Comparison of ENCODE assay signal across 18 cellular contexts in genomic region chr17:70091005-70091568, GRCh38.
"Had no signal": no experiment of that assay in that cellular context is flagged by ENCODE, and none has a peak within 500 bp of the region (broad histone marks: within the 10 kb centered on the region; RNA-seq: fewer than 3 reads in every experiment).

No MANE protein-coding gene starts in this region.

- H3K36me3 Mint-ChIP-seq: activated naive CD8-positive, alpha-beta T cell treated with anti-CD3 and anti-CD28 coated beads, Interleukin-2, amount 10 ng/mL, durations not matched to agents 7 days and 5 days; mesothelial cell of epicardium; natural killer cell had no signal

- H3K4me1 ChIP-seq: colonic mucosa, esophagus squamous epithelium, gastrocnemius medialis had no signal

- H3K4me3 Mint-ChIP-seq: activated CD4-positive, alpha-beta T cell treated with anti-CD3 and anti-CD28 coated beads, Interleukin-2, amount 10 ng/mL, durations not matched to agents 7 days and 5 days; activated CD8-positive, alpha-beta T cell treated with anti-CD3 and anti-CD28 coated beads, Interleukin-2, amount 10 ng/mL, durations not matched to agents 7 days and 5 days; activated naive CD4-positive, alpha-beta T cell treated with anti-CD3 and anti-CD28 coated beads for 36 hours; activated naive CD8-positive, alpha-beta T cell treated with anti-CD3 and anti-CD28 coated beads, Interleukin-2, amount 10 ng/mL, durations not matched to agents 7 days and 5 days; mesothelial cell of epicardium; natural killer cell had no signal

- H3K4me1 Mint-ChIP-seq: activated CD4-positive, alpha-beta T cell treated with anti-CD3 and anti-CD28 coated beads, Interleukin-2, amount 10 ng/mL, durations not matched to agents 7 days and 5 days; activated naive CD8-positive, alpha-beta T cell treated with anti-CD3 and anti-CD28 coated beads, Interleukin-2, amount 10 ng/mL, durations not matched to agents 7 days and 5 days; natural killer cell had no signal

- H3K27ac ChIP-seq: colonic mucosa, dorsolateral prefrontal cortex, esophagus squamous epithelium, gastrocnemius medialis, prostate gland had no signal

- H3K27me3 ChIP-seq: colonic mucosa, dorsolateral prefrontal cortex, esophagus squamous epithelium, gastrocnemius medialis had no signal

- H3K4me3 ChIP-seq: colonic mucosa, dorsolateral prefrontal cortex, esophagus squamous epithelium, gastrocnemius medialis, prostate gland had no signal

- ATAC-seq: activated CD8-positive, alpha-beta T cell treated with anti-CD3 and anti-CD28 coated beads, Interleukin-2, amount 10 ng/mL, durations not matched to agents 7 days and 5 days; gastrocnemius medialis; left ventricle myocardium superior had no signal

- H3K9me3 Mint-ChIP-seq: activated CD4-positive, alpha-beta T cell treated with anti-CD3 and anti-CD28 coated beads, Interleukin-2, amount 10 ng/mL, durations not matched to agents 7 days and 5 days; activated naive CD4-positive, alpha-beta T cell treated with anti-CD3 and anti-CD28 coated beads for 36 hours; activated naive CD8-positive, alpha-beta T cell treated with anti-CD3 and anti-CD28 coated beads, Interleukin-2, amount 10 ng/mL, durations not matched to agents 7 days and 5 days; mesothelial cell of epicardium had no signal

- H3K27ac Mint-ChIP-seq: activated CD4-positive, alpha-beta T cell treated with anti-CD3 and anti-CD28 coated beads, Interleukin-2, amount 10 ng/mL, durations not matched to agents 7 days and 5 days; activated CD8-positive, alpha-beta T cell treated with anti-CD3 and anti-CD28 coated beads, Interleukin-2, amount 10 ng/mL, durations not matched to agents 7 days and 5 days; activated naive CD4-positive, alpha-beta T cell treated with anti-CD3 and anti-CD28 coated beads for 36 hours; activated naive CD8-positive, alpha-beta T cell treated with anti-CD3 and anti-CD28 coated beads, Interleukin-2, amount 10 ng/mL, durations not matched to agents 7 days and 5 days; mesothelial cell of epicardium; natural killer cell had no signal

- H3K27me3 Mint-ChIP-seq: activated naive CD8-positive, alpha-beta T cell treated with anti-CD3 and anti-CD28 coated beads, Interleukin-2, amount 10 ng/mL, durations not matched to agents 7 days and 5 days had no signal

- DNase-seq: activated CD4-positive, alpha-beta T cell treated with anti-CD3 and anti-CD28 coated beads, Interleukin-2, amount 10 ng/mL, durations not matched to agents 7 days and 5 days; activated CD8-positive, alpha-beta T cell treated with anti-CD3 and anti-CD28 coated beads, Interleukin-2, amount 10 ng/mL, durations not matched to agents 7 days and 5 days; activated naive CD4-positive, alpha-beta T cell treated with anti-CD3 and anti-CD28 coated beads for 36 hours; activated naive CD8-positive, alpha-beta T cell treated with anti-CD3 and anti-CD28 coated beads, Interleukin-2, amount 10 ng/mL, durations not matched to agents 7 days and 5 days; amniotic stem cell; colonic mucosa; dorsolateral prefrontal cortex; esophagus squamous epithelium; gastrocnemius medialis; hypothalamus; left ventricle myocardium superior; mammary epithelial cell; natural killer cell; stimulated activated CD4-positive, alpha-beta T cell treated with anti-CD3 and anti-CD28 coated beads, Interleukin-2, amount 100 ng/mL, for 48 hours; stimulated activated CD8-positive, alpha-beta memory T cell treated with anti-CD3 and anti-CD28 coated beads, Interleukin-4, amount 100 ng/mL, for 48 hours; stimulated activated naive CD4-positive, alpha-beta T cell treated with Interleukin-2 at 50 U/mL for 16 hours had no signal

- H3K36me3 ChIP-seq: colonic mucosa, esophagus squamous epithelium, gastrocnemius medialis, prostate gland had no signal

- H3K9me3 ChIP-seq: colonic mucosa, esophagus squamous epithelium, gastrocnemius medialis, prostate gland had no signal
